In the genomic region with DNA sequence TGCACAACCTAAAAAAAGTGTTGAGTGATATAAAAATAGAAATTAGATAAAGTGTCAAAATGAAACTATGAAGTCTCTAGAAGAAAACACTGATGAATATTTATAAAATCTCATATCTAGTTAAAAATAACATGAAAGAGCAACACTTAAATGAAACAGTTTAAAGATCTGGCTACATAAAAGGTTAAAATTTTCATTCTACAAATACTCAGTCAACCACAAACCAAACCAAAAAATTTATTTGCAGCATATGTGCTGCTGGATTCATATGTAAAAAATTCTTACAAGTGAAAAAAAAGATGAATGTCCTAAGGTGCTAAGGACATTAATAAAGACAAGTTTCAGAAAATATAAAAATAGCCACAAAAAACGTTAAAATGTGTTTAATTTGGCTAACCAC, we compare ENCODE assay signal across 5 cellular contexts.
"Had no signal": no experiment of that assay in that cellular context is flagged by ENCODE, and none has a peak within 500 bp of the region (broad histone marks: within the 10 kb centered on the region; RNA-seq: fewer than 3 reads in every experiment).

No MANE protein-coding gene starts in this region.

- DNase-seq: GDM1, GF-D8 had no signal

- FAIRE-seq: G401.6, GM18507, GM19239 had no signal
